In the genomic region with DNA sequence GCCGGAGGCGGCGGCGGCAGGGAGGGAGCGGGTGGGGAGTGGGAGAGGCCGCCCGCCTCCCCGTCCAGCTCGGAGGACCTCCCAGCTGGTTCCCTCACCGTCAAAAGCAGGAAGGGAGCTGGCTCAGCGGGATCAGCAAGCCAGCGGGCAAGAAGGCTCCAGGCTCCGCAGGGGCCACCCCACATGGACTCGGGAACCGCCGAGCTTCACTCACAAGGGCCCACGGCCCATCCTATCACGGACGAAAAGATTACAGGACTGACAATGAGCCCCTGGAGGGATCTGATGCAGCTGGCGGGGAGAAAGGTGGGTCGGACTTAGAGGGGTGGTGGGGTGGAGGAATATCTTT, we compare ENCODE assay signal across 8 cellular contexts.
DNase-seq lines count a peak whose midpoint lies in the region; ATAC-seq and TF ChIP-seq lines count a peak whose summit lies in the region.
"Not testable (repeated sequence)": the region's sequence is repeated elsewhere in the genome, so short reads cannot be mapped to it uniquely, and the experiment has no call there.

No MANE protein-coding gene starts in this region.

- H3K36me3 ChIP-seq in body of pancreas (replicated peaks in 1 of 2; ENCODE audit: insufficient read depth in 1 of 2, low read depth in 2 of 2), result not testable (repeated sequence)

- peak; percentile 34 for TF ChIP-seq CTCF in C4-2B (conservative IDR thresholded peaks at IDR 0.05)
- not testable (repeated sequence) for TF ChIP-seq CTCF in GM20000 (IDR thresholded peaks at IDR 0.05; ENCODE audit: extremely low read depth, missing control alignments); body of pancreas (IDR thresholded peaks at IDR 0.05); mesothelial cell of epicardium (IDR thresholded peaks at IDR 0.05; ENCODE audit: unreplicated experiment)

- not testable (repeated sequence) for H3K27me3 Mint-ChIP-seq in mesothelial cell of epicardium (ENCODE audit: low read depth)

- intact Hi-C loops in body of pancreas (cut with DNase I); Right ventricle myocardium superior (cut with DNase I): not testable (repeated sequence)

- H3K9me3 ChIP-seq in body of pancreas, result not testable (repeated sequence)

- 20% methylated on average over 10 of the region's 21 CpGs; no CpG with 5 or more reads in 1 of the 2 donors for WGBS in body of pancreas, 2 donors

- peak overlapping the region; percentile 83 for H3K27ac Mint-ChIP-seq in mesothelial cell of epicardium
- H3K27ac Mint-ChIP-seq in stimulated activated effector memory CD8-positive, alpha-beta T cell treated with anti-CD3 and anti-CD28 coated beads, Interleukin-12 subunit alpha, Interleukin-12 subunit beta, amount 100 ng/mL, for 72 hours, result not testable (repeated sequence)

- H3K27me3 ChIP-seq in body of pancreas, result not testable (repeated sequence)

- peak overlapping the region in 1 of 2 donors; percentile 16 for H3K4me3 ChIP-seq in body of pancreas

- not testable (repeated sequence) for H3K4me1 Mint-ChIP-seq in mesothelial cell of epicardium; stimulated activated effector memory CD8-positive, alpha-beta T cell treated with anti-CD3 and anti-CD28 coated beads, Interleukin-12 subunit alpha, Interleukin-12 subunit beta, amount 100 ng/mL, for 72 hours

- peak overlapping the region; percentile 75 for H3K4me3 Mint-ChIP-seq in mesothelial cell of epicardium
- H3K4me3 Mint-ChIP-seq in stimulated activated effector memory CD8-positive, alpha-beta T cell treated with anti-CD3 and anti-CD28 coated beads, Interleukin-12 subunit alpha, Interleukin-12 subunit beta, amount 100 ng/mL, for 72 hours, result peak overlapping the region; percentile 42

- H3K9me3 Mint-ChIP-seq in mesothelial cell of epicardium; stimulated activated effector memory CD8-positive, alpha-beta T cell treated with anti-CD3 and anti-CD28 coated beads, Interleukin-12 subunit alpha, Interleukin-12 subunit beta, amount 100 ng/mL, for 72 hours: not testable (repeated sequence)

- not testable (repeated sequence) for H3K4me1 ChIP-seq in body of pancreas

- not testable (repeated sequence) for H3K36me3 Mint-ChIP-seq in mesothelial cell of epicardium; stimulated activated effector memory CD8-positive, alpha-beta T cell treated with anti-CD3 and anti-CD28 coated beads, Interleukin-12 subunit alpha, Interleukin-12 subunit beta, amount 100 ng/mL, for 72 hours

- peak in 1 of 3 donors; percentile 17 for TF ChIP-seq POLR2A in body of pancreas (IDR thresholded peaks at IDR 0.05)

- DNase-seq in GM20000 (ENCODE audit: low spot score) (peak; percentile 0), HK-2 (ENCODE audit: unreplicated experiment) (peak; percentile 1), RPMI8226 (peak; percentile 2), body of pancreas (peak in 2 of 4 donors; percentile 27 to 37)
- not testable (repeated sequence) for DNase-seq in Right ventricle myocardium superior; mesothelial cell of epicardium (ENCODE audit: low spot score in 2 of 2, unreplicated experiment in 2 of 2); stimulated activated effector memory CD8-positive, alpha-beta T cell treated with anti-CD3 and anti-CD28 coated beads, Interleukin-12 subunit alpha, Interleukin-12 subunit beta, amount 100 ng/mL, for 72 hours (ENCODE audit: low spot score in 2 of 2)

- H3K27ac ChIP-seq in C4-2B (peak overlapping the region; percentile 36; the same call in 1 of the 2 replicates), body of pancreas (peak overlapping the region in 3 of 4 donors; percentile 71 to 78 (median 76))

- peak; percentile 41 for ATAC-seq in body of pancreas
- ATAC-seq in Right ventricle myocardium superior (ENCODE audit: poor library complexity), result peak; percentile 5
- ATAC-seq in stimulated activated effector memory CD8-positive, alpha-beta T cell treated with anti-CD3 and anti-CD28 coated beads, Interleukin-12 subunit alpha, Interleukin-12 subunit beta, amount 100 ng/mL, for 72 hours, result not testable (repeated sequence)
